ENCODE assay signal across 23 cellular contexts in genomic region chr20:18773566-18773965, GRCh38. TPM values are rescaled to one million over a fixed set of nuclear protein-coding genes. Genes with fewer than 3 reads are reported as not detected.
"Had no signal": no experiment of that assay in that cellular context is flagged by ENCODE, and none has a peak within 500 bp of the region (broad histone marks: within the 10 kb centered on the region; RNA-seq: fewer than 3 reads in every experiment).

No MANE protein-coding gene starts in this region.

- H3K4me1 ChIP-seq: esophagus muscularis mucosa, gastrocnemius medialis, heart right ventricle had no signal

- H3K9me3 ChIP-seq: esophagus muscularis mucosa, gastrocnemius medialis, heart right ventricle, neutrophil had no signal

- DNase-seq: effector memory CD4-positive, alpha-beta T cell; gastrocnemius medialis; heart right ventricle; hypothalamus; kidney glomerular epithelial cell; naive B cell; nephron progenitor cell; stimulated activated CD4-positive, alpha-beta T cell treated with anti-CD3 and anti-CD28 coated beads, Interleukin-2, amount 100 ng/mL, for 48 hours; stimulated activated naive CD4-positive, alpha-beta T cell treated with Interleukin-2 at 50 U/mL for 16 hours; trophoblast cell had no signal

- H3K4me3 ChIP-seq: esophagus muscularis mucosa, gastrocnemius medialis, heart right ventricle, skin epidermis had no signal

- H3K27ac ChIP-seq: epithelial cell of prostate, esophagus muscularis mucosa, gastrocnemius medialis, heart right ventricle, neutrophil, skin epidermis had no signal

- ATAC-seq: gastrocnemius medialis, heart right ventricle, left lobe of liver, sciatic nerve had no signal

- H3K27me3 ChIP-seq: esophagus muscularis mucosa, gastrocnemius medialis, heart right ventricle, neutrophil had no signal

- H3K36me3 ChIP-seq: esophagus muscularis mucosa, gastrocnemius medialis, heart right ventricle, neutrophil had no signal

RNA-seq across cellular contexts. Expression of gene SCP2D1, which starts 40.0 kb away (rescaled TPM):
- total RNA-seq: esophagus muscularis mucosa, fibroblast of villous mesenchyme, gastrocnemius medialis, left lobe of liver, lower leg skin, mucosa of gallbladder, osteoblast, pulmonary artery endothelial cell, sciatic nerve, urinary bladder had no signal
- polyA plus RNA-seq: heart right ventricle, thymus, urinary bladder had no signal
